ENCODE assay signal across 9 cellular contexts in genomic region chr18:59402432-59403090, GRCh38. TPM values are rescaled to one million over a fixed set of nuclear protein-coding genes. Genes with fewer than 3 reads are reported as not detected.
DNase-seq lines count a peak whose midpoint lies in the region; ATAC-seq and TF ChIP-seq lines count a peak whose summit lies in the region.
"Had no signal": no experiment of that assay in that cellular context is flagged by ENCODE, and none has a peak within 500 bp of the region (broad histone marks: within the 10 kb centered on the region; RNA-seq: fewer than 3 reads in every experiment).

No MANE protein-coding gene starts in this region.

- no peak for TF ChIP-seq POLR2A in NB4 (IDR thresholded peaks at IDR 0.05; ENCODE audit: extremely low read depth, insufficient read length)

- H3K36me3 ChIP-seq in SJSA1 (no peaks in the 10 kb centered on the region), aorta (ENCODE audit: control insufficient read depth in 1 of 2, insufficient read depth in 2 of 2, low read length in 1 of 2) (no peaks in the 10 kb centered on the region)

- H3K9me3 ChIP-seq in SJSA1 (replicated peaks), result no peaks in the 10 kb centered on the region
- H3K9me3 ChIP-seq in aorta (ENCODE audit: control insufficient read depth, low read length), result no peaks in the 10 kb centered on the region

- no peak overlapping the region for H3K27ac ChIP-seq in SJSA1
- H3K27ac ChIP-seq in aorta (ENCODE audit: low read depth in 1 of 2, low read length in 2 of 2), result no peak overlapping the region
- H3K27ac ChIP-seq: skin epidermis had no signal

- no peaks in the 10 kb centered on the region for H3K36me3 Mint-ChIP-seq in progenitor cell of endocrine pancreas (ENCODE audit: insufficient read depth)

- H3K27me3 Mint-ChIP-seq in progenitor cell of endocrine pancreas, result no peaks in the 10 kb centered on the region

- peak; percentile 93 for ATAC-seq in HG02588 (IDR thresholded peaks at IDR 0.05; ENCODE audit: unreplicated experiment)
- peak; percentile 79 for ATAC-seq in aorta (ENCODE audit: low FRiP score)

- H3K9me3 Mint-ChIP-seq in progenitor cell of endocrine pancreas (ENCODE audit: low read depth), result no peaks in the 10 kb centered on the region

- DNase-seq in NB4 (ENCODE audit: low read depth), result peak; percentile 85
- DNase-seq in SJSA1 (ENCODE audit: low read depth in 1 of 2, low spot score in 2 of 2), result peak; percentile 60 to 74
- DNase-seq in activated naive CD4-positive, alpha-beta T cell (lab: John Stamatoyannopoulos, UW), result peak; percentile 21 to 56 (median 36)
- peak; percentile 42 for DNase-seq in globus pallidus (ENCODE audit: low spot score)
- peak; percentile 79 for DNase-seq in progenitor cell of endocrine pancreas (ENCODE audit: low spot score, unreplicated experiment)
- peak; percentile 74 to 83 for DNase-seq in aorta

- H3K4me1 ChIP-seq in SJSA1 (replicated peaks) (no peaks in the 10 kb centered on the region), aorta (ENCODE audit: control insufficient read depth in 1 of 2, insufficient read depth in 2 of 2, low read length in 2 of 2) (no peaks in the 10 kb centered on the region)

- intact Hi-C loops in aorta (cut with DNase I), result loop anchor here (2.0 to 5.0 kb wide), 4 partner anchors 94 to 155 kb away; no protein-coding TSS in a partner anchor

- H3K27me3 ChIP-seq in SJSA1 (replicated peaks) (no peaks in the 10 kb centered on the region; the same call in 1 of the 2 replicates), aorta (ENCODE audit: control insufficient read depth in 1 of 2, insufficient read depth in 2 of 2, low read length in 1 of 2) (no peaks in the 10 kb centered on the region)

- no peak overlapping the region for H3K4me3 Mint-ChIP-seq in progenitor cell of endocrine pancreas (ENCODE audit: low read depth)

- no peak overlapping the region for H3K27ac Mint-ChIP-seq in progenitor cell of endocrine pancreas

- H3K4me3 ChIP-seq in NB4 (ENCODE audit: low read depth, low read length) (no peak overlapping the region), SJSA1 (no peak overlapping the region), aorta (ENCODE audit: low read length in 2 of 2) (no peak overlapping the region)
- H3K4me3 ChIP-seq: skin epidermis had no signal

- WGBS in aorta, 2 donors, result 19 to 20% methylated on average over 13 of the region's 13 CpGs

- TF ChIP-seq CTCF in GM12874 (IDR thresholded peaks at IDR 0.05; ENCODE audit: insufficient read depth, low read depth, low read length), result peak; percentile 89
- TF ChIP-seq CTCF in NB4 (IDR thresholded peaks at IDR 0.05; ENCODE audit: low read depth, low read length), result peak; percentile 77
- TF ChIP-seq CTCF in progenitor cell of endocrine pancreas (IDR thresholded peaks at IDR 0.05; ENCODE audit: unreplicated experiment), result peak; percentile 93

- no peaks in the 10 kb centered on the region for H3K4me1 Mint-ChIP-seq in progenitor cell of endocrine pancreas (ENCODE audit: low read depth)

RNA-seq across cellular contexts. Expression of gene LMAN1, which starts 43.5 kb away (rescaled TPM):
- 158 and 159 TPM in 2 replicates for total RNA-seq in SJSA1 (2014; rRNA removed; shearing (Covaris generic))
- 78.2 and 79.2 TPM in 2 replicates for total RNA-seq in progenitor cell of endocrine pancreas
- total RNA-seq in aorta, result 10 to 100 TPM; 70.1 to 71.8 TPM
- polyA plus RNA-seq in aorta, result 10 to 100 TPM; 13.8 to 24.5 TPM
